In genomic region chr22:27242474-27242873, GRCh38 we compare ENCODE assay signal across 22 cellular contexts.
"Had no signal": no experiment of that assay in that cellular context is flagged by ENCODE, and none has a peak within 500 bp of the region (broad histone marks: within the 10 kb centered on the region; RNA-seq: fewer than 3 reads in every experiment).

No MANE protein-coding gene starts in this region.

- H3K27ac Mint-ChIP-seq: activated CD4-positive, alpha-beta memory T cell treated with anti-CD3 and anti-CD28 coated beads, Interleukin-2, amount 10 ng/mL, durations not matched to agents 7 days and 5 days; activated CD4-positive, alpha-beta T cell treated with anti-CD3 and anti-CD28 coated beads, Interleukin-2, amount 10 ng/mL, durations not matched to agents 24 days and 14 days; activated CD8-positive, alpha-beta memory T cell treated with anti-CD3 and anti-CD28 coated beads, Interleukin-2, amount 10 ng/mL, durations not matched to agents 7 days and 5 days; activated naive CD8-positive, alpha-beta T cell treated with anti-CD3 and anti-CD28 coated beads, Interleukin-2, amount 50 U/mL, for 24 hours; naive thymus-derived CD8-positive, alpha-beta T cell; T-cell; T-helper 2 cell treated with Interferon-gamma antibody and Interleukin-4, amounts not matched to agents 5 μg/mL and 100 μg/mL, for 36 hours had no signal

- DNase-seq: activated CD4-positive, alpha-beta memory T cell treated with anti-CD3 and anti-CD28 coated beads, Interleukin-2, amount 10 ng/mL, durations not matched to agents 7 days and 5 days; activated CD4-positive, alpha-beta T cell treated with anti-CD3 and anti-CD28 coated beads, Interleukin-2, amount 10 ng/mL, durations not matched to agents 24 days and 14 days; activated CD8-positive, alpha-beta memory T cell treated with anti-CD3 and anti-CD28 coated beads, Interleukin-2, amount 10 ng/mL, durations not matched to agents 7 days and 5 days; activated effector memory CD4-positive, alpha-beta T cell treated with anti-CD3 and anti-CD28 coated beads, Interleukin-2, amount 50 U/mL, for 16 hours; activated naive CD4-positive, alpha-beta T cell treated with anti-CD3 and anti-CD28 coated beads, Interleukin-2, amount 50 U/mL, for 16 hours; activated naive CD8-positive, alpha-beta T cell treated with anti-CD3 and anti-CD28 coated beads, Interleukin-2, amount 50 U/mL, for 24 hours; activated T-cell treated with anti-CD3 and anti-CD28 coated beads for 4 hours; colonic mucosa; esophagus squamous epithelium; gastrocnemius medialis; lower lobe of right lung; naive thymus-derived CD8-positive, alpha-beta T cell; sigmoid colon; stimulated activated CD4-positive, alpha-beta T cell treated with anti-CD3 and anti-CD28 coated beads, Interleukin-4, amount 100 ng/mL, for 1 hour; stimulated activated naive CD4-positive, alpha-beta T cell; T-cell had no signal

- H3K4me3 Mint-ChIP-seq: activated CD4-positive, alpha-beta memory T cell treated with anti-CD3 and anti-CD28 coated beads, Interleukin-2, amount 10 ng/mL, durations not matched to agents 7 days and 5 days; activated CD4-positive, alpha-beta T cell treated with anti-CD3 and anti-CD28 coated beads, Interleukin-2, amount 10 ng/mL, durations not matched to agents 24 days and 14 days; activated CD8-positive, alpha-beta memory T cell treated with anti-CD3 and anti-CD28 coated beads, Interleukin-2, amount 10 ng/mL, durations not matched to agents 7 days and 5 days; activated naive CD8-positive, alpha-beta T cell treated with anti-CD3 and anti-CD28 coated beads, Interleukin-2, amount 50 U/mL, for 24 hours; central memory CD8-positive, alpha-beta T cell; naive thymus-derived CD8-positive, alpha-beta T cell; T-cell; T-helper 2 cell treated with Interferon-gamma antibody and Interleukin-4, amounts not matched to agents 5 μg/mL and 100 μg/mL, for 36 hours had no signal

- H3K9me3 ChIP-seq: breast epithelium, colonic mucosa, esophagus squamous epithelium, gastrocnemius medialis, heart left ventricle, lower lobe of right lung, sigmoid colon, thyroid gland had no signal

- H3K36me3 ChIP-seq: breast epithelium, colonic mucosa, esophagus squamous epithelium, gastrocnemius medialis, heart left ventricle, lower lobe of right lung, sigmoid colon, thyroid gland had no signal

- H3K4me3 ChIP-seq: breast epithelium, colonic mucosa, esophagus squamous epithelium, gastrocnemius medialis, heart left ventricle, lower lobe of right lung, sigmoid colon, thyroid gland had no signal

- H3K27me3 Mint-ChIP-seq: activated CD4-positive, alpha-beta memory T cell treated with anti-CD3 and anti-CD28 coated beads, Interleukin-2, amount 10 ng/mL, durations not matched to agents 7 days and 5 days; activated CD4-positive, alpha-beta T cell treated with anti-CD3 and anti-CD28 coated beads, Interleukin-2, amount 10 ng/mL, durations not matched to agents 24 days and 14 days; activated CD8-positive, alpha-beta memory T cell treated with anti-CD3 and anti-CD28 coated beads, Interleukin-2, amount 10 ng/mL, durations not matched to agents 7 days and 5 days had no signal

- H3K4me1 Mint-ChIP-seq: activated CD4-positive, alpha-beta T cell treated with anti-CD3 and anti-CD28 coated beads, Interleukin-2, amount 10 ng/mL, durations not matched to agents 24 days and 14 days; central memory CD8-positive, alpha-beta T cell had no signal

- H3K4me1 ChIP-seq: breast epithelium, colonic mucosa had no signal

- H3K27me3 ChIP-seq: breast epithelium, colonic mucosa, sigmoid colon, thyroid gland had no signal

- H3K36me3 Mint-ChIP-seq: activated CD8-positive, alpha-beta memory T cell treated with anti-CD3 and anti-CD28 coated beads, Interleukin-2, amount 10 ng/mL, durations not matched to agents 7 days and 5 days; naive thymus-derived CD8-positive, alpha-beta T cell; T-cell had no signal

- H3K27ac ChIP-seq: breast epithelium, colonic mucosa, esophagus squamous epithelium, gastrocnemius medialis, lower lobe of right lung, VCaP had no signal

- H3K9me3 Mint-ChIP-seq: central memory CD8-positive, alpha-beta T cell; naive thymus-derived CD8-positive, alpha-beta T cell had no signal
